8 cellular contexts compared by ENCODE assay signal in the genomic region with DNA sequence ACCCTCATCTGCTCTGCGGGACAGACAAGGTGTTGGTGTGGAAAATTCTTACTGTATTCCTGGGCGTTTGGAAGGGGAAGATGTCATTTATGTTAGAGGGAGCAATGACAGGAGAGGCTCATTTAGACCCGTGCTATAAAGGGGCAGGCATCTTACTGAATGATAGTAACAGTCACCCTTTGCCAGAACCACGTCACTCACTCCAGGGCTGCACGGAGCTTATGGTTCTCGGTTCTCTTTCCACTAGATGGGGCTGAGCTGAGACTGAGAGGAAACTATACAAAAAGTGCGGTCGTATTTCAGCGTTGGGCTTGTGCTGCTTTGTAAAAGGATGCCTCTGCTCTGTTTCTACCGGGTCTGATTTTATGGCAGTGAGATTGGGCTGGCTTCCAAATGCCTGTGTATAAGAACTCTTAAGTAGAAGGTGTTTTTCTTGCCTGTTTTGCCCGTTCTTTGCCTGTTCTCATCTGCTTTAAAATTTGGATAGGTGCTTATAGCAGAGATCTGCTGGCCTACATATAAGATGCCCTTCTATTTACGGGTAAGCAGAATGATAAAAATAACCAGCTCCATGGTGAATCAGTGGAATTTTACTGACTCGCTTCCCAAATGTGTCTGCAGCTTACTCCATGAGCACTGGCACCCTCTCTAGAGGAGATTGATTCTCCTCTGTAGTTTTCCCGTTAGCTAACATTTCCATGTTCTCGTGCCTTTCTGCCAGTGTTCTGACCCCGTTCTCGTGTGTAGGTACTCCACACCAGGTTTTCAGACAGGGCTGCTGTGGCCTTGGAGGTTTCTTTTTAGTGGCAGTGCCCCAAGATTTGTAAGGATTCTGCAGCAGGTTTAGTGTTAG. TPM values are rescaled to one million over a fixed set of nuclear protein-coding genes. Genes with fewer than 3 reads are reported as not detected.
DNase-seq lines count a peak whose midpoint lies in the region; ATAC-seq and TF ChIP-seq lines count a peak whose summit lies in the region.

No MANE protein-coding gene starts in this region.

- peaks cover 28% of the 10 kb centered on the region for H3K36me3 ChIP-seq in lower lobe of right lung

- TF ChIP-seq CTCF in AG09309 (IDR thresholded peaks at IDR 0.05; ENCODE audit: control insufficient read depth, insufficient read depth, low read depth, low read length, missing control alignments) = peak; percentile 64
- TF ChIP-seq CTCF in lower lobe of right lung (IDR thresholded peaks at IDR 0.05) = peak; percentile 18

- no peaks in the 10 kb centered on the region for H3K9me3 ChIP-seq in lower lobe of right lung

- ATAC-seq in lower lobe of right lung (peak; percentile 78 to 85), GM19351 (IDR thresholded peaks at IDR 0.05; ENCODE audit: unreplicated experiment) (no peak), HG02798 (IDR thresholded peaks at IDR 0.05; ENCODE audit: poor library complexity, unreplicated experiment) (no peak)

- H3K4me1 ChIP-seq in lower lobe of right lung = peaks cover 47% of the 10 kb centered on the region

- H3K4me3 ChIP-seq in AG09309 (ENCODE audit: control insufficient read depth, low read depth, low read length) = no peak overlapping the region; the same call in 1 of the 2 replicates
- no peak overlapping the region for H3K4me3 ChIP-seq in lower lobe of right lung

- H3K27me3 ChIP-seq in lower lobe of right lung (ENCODE audit: low read depth) = no peaks in the 10 kb centered on the region

- intact Hi-C loops in lower lobe of right lung (cut with DNase I) = no loop called here

- H3K27ac ChIP-seq in lower lobe of right lung = peak overlapping the region; percentile 47

- peak; percentile 64 for DNase-seq in AG09309 (ENCODE audit: low read depth)
- DNase-seq in M059J (ENCODE audit: low read depth) = peak; percentile 97
- peak; percentile 54 to 57 for DNase-seq in activated CD4-positive, alpha-beta T cell treated with anti-CD3 and anti-CD28 coated beads, Interleukin-2, amount 50 U/mL, for 4 hours
- DNase-seq in dedifferentiated amniotic fluid mesenchymal stem cell (ENCODE audit: extremely low spot score) = peak; percentile 95
- no peak for DNase-seq in lower lobe of right lung
- DNase-seq in stimulated activated CD4-positive, alpha-beta T cell treated with anti-CD3 and anti-CD28 coated beads, TNF-alpha, amount 100 ng/mL, for 24 hours (ENCODE audit: low read depth in 3 of 3) = peak; percentile 45 to 71 (median 46)

RNA-seq across cellular contexts. Expression of gene MRPS6, which starts 55.9 kb away (rescaled TPM):
- 46.3 and 72.1 TPM in 2 replicates for total RNA-seq in M059J (2014; rRNA removed; shearing (Covaris generic))
- 44.5 TPM for total RNA-seq in lower lobe of right lung

RNA-seq across cellular contexts. Expression of gene SLC5A3, which starts 55.9 kb away (rescaled TPM):
- total RNA-seq in M059J (2014; rRNA removed; shearing (Covaris generic)) = 21.8 and 33.2 TPM in 2 replicates
- 17.4 TPM for total RNA-seq in lower lobe of right lung

Comparison
In these comparisons a context has a peak if more than half of its experiments do, and no peak if none do; other contexts are left out.
1. ATAC-seq: peak in lower lobe of right lung (2 of 2); none in GM19351 (single experiment) and HG02798 (single experiment).